In the genomic region with DNA sequence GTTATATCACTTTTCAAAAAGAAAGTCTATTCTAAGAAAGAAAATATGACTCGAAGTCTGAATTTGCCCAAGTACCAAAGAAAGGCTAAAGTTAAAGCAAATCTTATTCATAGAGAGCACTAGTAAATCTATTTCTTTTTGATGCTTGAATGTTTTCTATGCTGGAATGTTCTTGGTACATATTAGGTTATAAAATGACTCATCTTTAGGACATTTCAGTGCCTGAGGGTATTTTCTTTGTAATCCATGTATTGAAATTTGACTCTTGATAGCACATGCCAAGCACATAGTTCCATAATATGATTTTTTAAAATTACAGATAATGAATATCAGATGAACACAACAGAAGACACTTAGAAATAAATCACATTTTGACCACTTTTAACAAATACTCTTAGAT, we compare ENCODE assay signal across 19 cellular contexts.
DNase-seq lines count a peak whose midpoint lies in the region; ATAC-seq and TF ChIP-seq lines count a peak whose summit lies in the region.
"Had no signal": no experiment of that assay in that cellular context is flagged by ENCODE, and none has a peak within 500 bp of the region (broad histone marks: within the 10 kb centered on the region; RNA-seq: fewer than 3 reads in every experiment).

No MANE protein-coding gene starts in this region.

- H3K4me1 ChIP-seq in mammary epithelial cell (ENCODE audit: insufficient read depth, low read length) (peaks cover 6% of the 10 kb centered on the region), mesenchymal stem cell (ENCODE audit: control insufficient read depth, insufficient read depth, low read depth, low read length) (no peaks in the 10 kb centered on the region), right cardiac atrium (ENCODE audit: control insufficient read depth, insufficient read depth, low read length) (no peaks in the 10 kb centered on the region), mucosa of descending colon (ENCODE audit: low read depth) (no peaks in the 10 kb centered on the region)
- H3K4me1 ChIP-seq: heart left ventricle, SJSA1, spleen, thyroid gland had no signal

- no peak overlapping the region for H3K18ac ChIP-seq in mesenchymal stem cell (ENCODE audit: low read depth in 1 of 2, low read length in 2 of 2)

- H2AK5ac ChIP-seq in mesenchymal stem cell (ENCODE audit: low read length, severe bottlenecking), result no peak overlapping the region

- no peak overlapping the region for H2BK15ac ChIP-seq in mesenchymal stem cell (ENCODE audit: low read depth, poor library complexity, severe bottlenecking)

- H2BK12ac ChIP-seq in mesenchymal stem cell (ENCODE audit: low read length in 2 of 2), result no peak overlapping the region

- no peak overlapping the region for H3K4ac ChIP-seq in mesenchymal stem cell (ENCODE audit: low read depth in 1 of 2, low read length in 2 of 2)

- H3K36me3 ChIP-seq in mammary epithelial cell (ENCODE audit: insufficient read depth, low read length), result no peaks in the 10 kb centered on the region
- no peaks in the 10 kb centered on the region for H3K36me3 ChIP-seq in mesenchymal stem cell (ENCODE audit: control insufficient read depth in 1 of 2, insufficient read depth in 2 of 2, low read depth in 1 of 2, low read length in 2 of 2)
- no peaks in the 10 kb centered on the region for H3K36me3 ChIP-seq in mucosa of descending colon (ENCODE audit: low read depth)
- H3K36me3 ChIP-seq: heart left ventricle, SJSA1, spleen, thyroid gland had no signal

- no TSS peak for BruUV-seq in mammary epithelial cell (replicated peaks; lab: Mats Ljungman, UMichigan)

- H3K9ac ChIP-seq in mammary epithelial cell (ENCODE audit: insufficient read depth, low read length) (no peak overlapping the region), mesenchymal stem cell (ENCODE audit: low read length) (no peak overlapping the region)

- intact Hi-C loops in mammary epithelial cell (cut with micrococcal nuclease), result loop anchor here (2.0 kb wide), 1 partner anchor 765 kb away; no protein-coding TSS in a partner anchor
- intact Hi-C loops in right cardiac atrium (cut with DNase I), result no loop called here
- intact Hi-C loops in mucosa of descending colon (cut with DNase I, micrococcal nuclease), result no loop called here

- dilution Hi-C loops in mammary epithelial cell (cut with HindIII; ENCODE audit: low sequenced_read_pairs), result no loop called here

- H3K4me3 ChIP-seq in mammary epithelial cell (replicated peaks in 1 of 3; ENCODE audit: insufficient read depth in 1 of 3, low read depth in 2 of 3, low read length in 3 of 3) (no peak overlapping the region), mesenchymal stem cell (ENCODE audit: insufficient read depth in 1 of 2, low read depth in 1 of 2, low read length in 2 of 2) (no peak overlapping the region), right cardiac atrium (ENCODE audit: low read length) (no peak overlapping the region), mucosa of descending colon (no peak overlapping the region)
- H3K4me3 ChIP-seq: heart left ventricle, SJSA1, spleen, thyroid gland had no signal

- ATAC-seq in GM19324 (IDR thresholded peaks at IDR 0.05; ENCODE audit: low FRiP score, unreplicated experiment), result no peak
- no peak for ATAC-seq in right cardiac atrium
- no peak for ATAC-seq in mucosa of descending colon
- ATAC-seq in GM21576 (IDR thresholded peaks at IDR 0.05; ENCODE audit: unreplicated experiment), result no peak
- ATAC-seq: activated CD4-positive, alpha-beta T cell treated with anti-CD3 and anti-CD28 coated beads for 36 hours; heart left ventricle; natural killer cell had no signal

- in situ Hi-C loops in mammary epithelial cell (cut with MboI; ENCODE audit: low sequenced_read_pairs in 2 of 2), result no loop called here

- peak overlapping the region; percentile 2 for H3K4me2 ChIP-seq in mammary epithelial cell (ENCODE audit: insufficient read depth, low read depth, low read length)
- no peak overlapping the region for H3K4me2 ChIP-seq in mesenchymal stem cell (ENCODE audit: low read length, poor library complexity, severe bottlenecking)

- H2BK120ac ChIP-seq in mesenchymal stem cell (ENCODE audit: low read depth, low read length), result no peak overlapping the region

- 10% methylated on average over 1 of the region's 1 CpG for WGBS in mammary epithelial cell (ENCODE audit: low coverage, missing lambda C conversion rate)
- no CpG with 5 or more reads among the region's 1 CpG for WGBS in mesenchymal stem cell
- 81% methylated on average over 1 of the region's 1 CpG for WGBS in right cardiac atrium

- no peaks in the 10 kb centered on the region for H3K27me3 ChIP-seq in mammary epithelial cell (ENCODE audit: insufficient read depth, low read length)
- no peaks in the 10 kb centered on the region for H3K27me3 ChIP-seq in mesenchymal stem cell (ENCODE audit: control insufficient read depth in 1 of 2, insufficient read depth in 1 of 2, low read length in 2 of 2)
- no peaks in the 10 kb centered on the region for H3K27me3 ChIP-seq in right cardiac atrium (ENCODE audit: control insufficient read depth, insufficient read depth)
- H3K27me3 ChIP-seq: heart left ventricle, SJSA1, spleen, thyroid gland had no signal

- H3K79me1 ChIP-seq in mesenchymal stem cell (replicated peaks; ENCODE audit: low read length, poor library complexity, severe bottlenecking), result no peaks in the 10 kb centered on the region

- TF ChIP-seq CTCF in mammary epithelial cell (conservative IDR thresholded peaks at IDR 0.05 in 1 of 2, IDR thresholded peaks at IDR 0.05 in 1 of 2; ENCODE audit: extremely low read depth in 1 of 2, insufficient read depth in 1 of 2, low read depth in 1 of 2, low read length in 2 of 2) (no peak), mucosa of descending colon (IDR thresholded peaks at IDR 0.05) (no peak)

- H2BK5ac ChIP-seq in mesenchymal stem cell (ENCODE audit: low read depth, low read length, poor library complexity, severe bottlenecking), result no peak overlapping the region

- H3K9me3 ChIP-seq in mammary epithelial cell (replicated peaks; ENCODE audit: insufficient read depth, low read length) (no peaks in the 10 kb centered on the region), mesenchymal stem cell (ENCODE audit: control insufficient read depth, low read length) (peaks cover 11% of the 10 kb centered on the region), right cardiac atrium (ENCODE audit: control insufficient read depth, low read length) (no peaks in the 10 kb centered on the region), mucosa of descending colon (no peaks in the 10 kb centered on the region)
- H3K9me3 ChIP-seq: thyroid gland had no signal

- no peak overlapping the region for H4K91ac ChIP-seq in mesenchymal stem cell (ENCODE audit: low read length)

- DNase-seq in Daoy (ENCODE audit: low read depth) (peak; percentile 7), M059J (ENCODE audit: low read depth) (peak; percentile 73), mammary epithelial cell (peak; percentile 66), mesenchymal stem cell (peak; percentile 8), right cardiac atrium (no peak), mucosa of descending colon (no peak)
- DNase-seq: activated CD4-positive, alpha-beta T cell treated with anti-CD3 and anti-CD28 coated beads for 36 hours; activated effector memory CD4-positive, alpha-beta T cell treated with Interleukin-2 at 50 U/mL for 16 hours; C1 segment of cervical spinal cord; cortex of kidney; heart left ventricle; natural killer cell; NCI-H510A treated with DMSO at 0.1 percent for 48 hours; spleen; T-helper 9 cell; thyroid gland had no signal

- no peak overlapping the region for H3K14ac ChIP-seq in mesenchymal stem cell (ENCODE audit: low read length in 2 of 2)

- H3K27ac ChIP-seq in mammary epithelial cell (ENCODE audit: insufficient read depth, low read depth, low read length), result no peak overlapping the region
- H3K27ac ChIP-seq in mesenchymal stem cell (ENCODE audit: low read length, poor library complexity, severe bottlenecking), result no peak overlapping the region
- no peak overlapping the region for H3K27ac ChIP-seq in right cardiac atrium (ENCODE audit: low read length)
- H3K27ac ChIP-seq: heart left ventricle, SJSA1, spleen, thyroid gland had no signal

- H4K8ac ChIP-seq in mesenchymal stem cell (ENCODE audit: low read length), result no peak overlapping the region

- H2AFZ ChIP-seq in mammary epithelial cell (ENCODE audit: low read depth, low read length) (no peak overlapping the region), mesenchymal stem cell (ENCODE audit: low read depth, low read length) (no peak overlapping the region)

- CTCF ChIA-PET in mammary epithelial cell (lab: Charles Lee; ENCODE audit: low non-redundant PET), result no interaction called here

- no peaks in the 10 kb centered on the region for H4K20me1 ChIP-seq in mammary epithelial cell (ENCODE audit: insufficient read depth, low read length)

- H3K79me2 ChIP-seq in mammary epithelial cell (ENCODE audit: insufficient read depth, low read length), result no peaks in the 10 kb centered on the region

- no peak overlapping the region for H3K23ac ChIP-seq in mesenchymal stem cell (ENCODE audit: low read length in 2 of 2)

Comparison
In these comparisons a context has a peak if more than half of its experiments do, and no peak if none do; other contexts are left out.
1. DNase-seq: peak in Daoy (single experiment), M059J (single experiment), mammary epithelial cell (single experiment) and mesenchymal stem cell (single experiment); none in right cardiac atrium (0 of 3) and mucosa of descending colon (0 of 3).